1 cellular context compared by ENCODE assay signal in genomic region chr19:43957891-43958290, GRCh38.
TF ChIP-seq lines count a peak whose summit lies in the region.

No MANE protein-coding gene starts in this region.

TF ChIP-seq in K562, 482 proteins besides CTCF, POLR2A, EP300 and RAD21:
- no peak for TF ChIP-seq HMBOX1 (IDR thresholded peaks at IDR 0.05)
- TF ChIP-seq PYGO2 (tag; IDR thresholded peaks at IDR 0.05): no peak
- no peak for TF ChIP-seq CEBPG (CRISPR knock-in tag; IDR thresholded peaks at IDR 0.05)
- TF ChIP-seq CEBPG (tag; conservative IDR thresholded peaks at IDR 0.05 in 1 of 2, IDR thresholded peaks at IDR 0.05 in 1 of 2): peak; percentile 11 to 46; a peak in 1 of 4 replicates
- TF ChIP-seq CEBPB (tag; IDR thresholded peaks at IDR 0.05): peak; percentile 61
- 0 out of 2 replicates have a peak, but pooled peaks have one; percentile 2 for TF ChIP-seq TFE3 (CRISPR knock-in tag; IDR thresholded peaks at IDR 0.05)
